Comparison of ENCODE assay signal across 1 cellular context in the genomic region with DNA sequence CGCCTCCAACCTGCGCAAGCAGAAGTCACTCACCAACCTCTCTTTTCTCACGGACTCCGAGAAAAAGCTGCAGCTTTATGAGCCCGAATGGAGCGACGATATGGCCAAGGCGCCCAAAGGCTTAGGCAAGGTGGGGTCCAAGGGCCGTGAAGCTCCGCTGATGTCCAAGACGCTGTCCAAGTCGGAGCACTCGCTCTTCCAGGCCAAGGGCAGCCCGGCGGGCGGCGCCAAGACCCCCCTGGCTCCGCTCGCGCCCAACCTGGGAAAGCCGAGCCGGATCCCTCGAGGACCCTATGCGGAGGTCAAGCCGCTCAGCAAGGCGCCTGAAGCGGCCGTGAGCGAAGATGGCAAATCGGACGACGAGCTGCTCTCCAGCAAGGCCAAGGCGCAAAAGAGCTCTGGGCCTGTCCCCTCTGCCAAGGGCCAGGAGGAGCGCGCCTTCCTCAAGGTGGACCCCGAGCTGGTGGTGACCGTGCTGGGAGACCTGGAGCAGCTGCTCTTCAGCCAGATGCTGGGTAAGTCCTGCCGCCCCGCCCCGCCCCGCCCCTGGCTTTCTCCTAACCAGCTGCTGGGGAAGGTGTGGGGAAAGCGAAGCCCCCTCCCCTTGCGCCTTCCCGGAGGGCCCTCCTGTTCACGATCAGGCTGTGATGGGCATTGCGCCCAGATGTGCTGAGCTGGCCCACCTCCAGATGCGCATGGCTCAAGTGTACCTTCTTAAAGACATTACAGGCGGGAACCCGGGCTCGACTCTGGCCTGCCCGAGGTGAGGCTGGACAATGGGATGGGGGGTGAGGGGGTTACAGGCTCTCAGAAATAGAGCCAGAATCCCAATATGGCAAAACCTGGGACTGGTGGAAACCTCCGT.
TF ChIP-seq lines count a peak whose summit lies in the region.

No MANE protein-coding gene starts in this region.

TF ChIP-seq in WTC11, 78 proteins besides CTCF, POLR2A, EP300 and RAD21 (continued from another document):
- TF ChIP-seq, protein P1, sequence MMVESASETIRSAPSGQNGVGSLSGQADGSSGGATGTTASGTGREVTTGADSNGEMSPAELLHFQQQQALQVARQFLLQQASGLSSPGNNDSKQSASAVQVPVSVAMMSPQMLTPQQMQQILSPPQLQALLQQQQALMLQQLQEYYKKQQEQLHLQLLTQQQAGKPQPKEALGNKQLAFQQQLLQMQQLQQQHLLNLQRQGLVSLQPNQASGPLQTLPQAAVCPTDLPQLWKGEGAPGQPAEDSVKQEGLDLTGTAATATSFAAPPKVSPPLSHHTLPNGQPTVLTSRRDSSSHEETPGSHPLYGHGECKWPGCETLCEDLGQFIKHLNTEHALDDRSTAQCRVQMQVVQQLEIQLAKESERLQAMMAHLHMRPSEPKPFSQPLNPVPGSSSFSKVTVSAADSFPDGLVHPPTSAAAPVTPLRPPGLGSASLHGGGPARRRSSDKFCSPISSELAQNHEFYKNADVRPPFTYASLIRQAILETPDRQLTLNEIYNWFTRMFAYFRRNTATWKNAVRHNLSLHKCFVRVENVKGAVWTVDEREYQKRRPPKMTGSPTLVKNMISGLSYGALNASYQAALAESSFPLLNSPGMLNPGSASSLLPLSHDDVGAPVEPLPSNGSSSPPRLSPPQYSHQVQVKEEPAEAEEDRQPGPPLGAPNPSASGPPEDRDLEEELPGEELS (CRISPR knock-in tag; IDR thresholded peaks at IDR 0.05) = peak; percentile 41; the same call in 1 of the 2 replicates
- TF ChIP-seq E2F1 (CRISPR knock-in tag; IDR thresholded peaks at IDR 0.05) (no peak), SP1 (CRISPR knock-in tag; conservative IDR thresholded peaks at IDR 0.05) (peak; percentile 38; the same call in 1 of the 2 replicates), TP53 (CRISPR knock-in tag; IDR thresholded peaks at IDR 0.05) (no peak), ZBTB21 (CRISPR knock-in tag; IDR thresholded peaks at IDR 0.05; ENCODE audit: borderline replicate concordance) (no peak), SOX15 (CRISPR knock-in tag; IDR thresholded peaks at IDR 0.05) (no peak), HMGXB4 (CRISPR knock-in tag; IDR thresholded peaks at IDR 0.05) (0 out of 2 replicates have a peak, but pooled peaks have one; percentile 51)
- TF ChIP-seq, protein P2, sequence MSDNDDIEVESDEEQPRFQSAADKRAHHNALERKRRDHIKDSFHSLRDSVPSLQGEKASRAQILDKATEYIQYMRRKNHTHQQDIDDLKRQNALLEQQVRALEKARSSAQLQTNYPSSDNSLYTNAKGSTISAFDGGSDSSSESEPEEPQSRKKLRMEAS (CRISPR knock-in tag; IDR thresholded peaks at IDR 0.05) = peak; percentile 37; the same call in 1 of the 2 replicates
